ENCODE assay signal across 31 cellular contexts in the genomic region with DNA sequence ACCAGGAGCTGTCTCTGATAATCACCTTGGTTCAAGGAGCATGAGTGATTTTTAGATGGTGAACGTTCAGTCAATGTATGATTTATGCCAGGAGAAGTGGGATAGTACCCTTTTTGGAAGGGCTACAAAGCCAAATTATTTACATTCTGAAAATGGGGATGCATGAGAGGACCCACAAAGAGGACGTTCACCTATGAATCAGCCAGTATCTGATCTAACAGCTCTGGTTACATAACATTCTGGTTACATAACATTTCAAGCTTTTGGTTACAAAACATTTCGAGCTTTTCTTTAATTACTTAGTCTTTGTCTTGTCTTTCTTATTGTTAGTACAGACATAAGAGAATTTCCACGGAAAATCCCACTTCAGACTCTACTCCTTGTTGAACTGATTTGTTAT.
"Had no signal": no experiment of that assay in that cellular context is flagged by ENCODE, and none has a peak within 500 bp of the region (broad histone marks: within the 10 kb centered on the region; RNA-seq: fewer than 3 reads in every experiment).

No MANE protein-coding gene starts in this region.

- H3K4me1 Mint-ChIP-seq: central memory CD8-positive, alpha-beta T cell; natural killer cell; neural progenitor cell had no signal

- H3K27ac ChIP-seq: epithelial cell of prostate, esophagus squamous epithelium, heart right ventricle, left lung, lower lobe of right lung, neural progenitor cell, parathyroid adenoma, psoas muscle, thoracic aorta, vagina, VCaP had no signal

- H3K27ac Mint-ChIP-seq: activated naive CD8-positive, alpha-beta T cell; natural killer cell; neural progenitor cell; stimulated activated naive CD8-positive, alpha-beta T cell treated with anti-CD3 and anti-CD28 coated beads, Interleukin-15, Interleukin-2, amounts not matched to agents 100 ng/mL and 50 ng/mL, for 24 hours had no signal

- H3K4me1 ChIP-seq: esophagus squamous epithelium, heart right ventricle, left lung, lower lobe of right lung, neural progenitor cell, parathyroid adenoma, psoas muscle, vagina had no signal

- H3K4me3 ChIP-seq: esophagus squamous epithelium, heart right ventricle, left lung, lower lobe of right lung, neural progenitor cell, psoas muscle, thoracic aorta, vagina had no signal

- H3K9me3 ChIP-seq: esophagus squamous epithelium, lower lobe of right lung, psoas muscle, thoracic aorta, vagina had no signal

- H3K4me3 Mint-ChIP-seq: activated naive CD8-positive, alpha-beta T cell; central memory CD8-positive, alpha-beta T cell; natural killer cell; neural progenitor cell; stimulated activated naive CD8-positive, alpha-beta T cell treated with anti-CD3 and anti-CD28 coated beads, Interleukin-15, Interleukin-2, amounts not matched to agents 100 ng/mL and 50 ng/mL, for 24 hours had no signal

- H3K4me2 ChIP-seq: neural progenitor cell had no signal

- H3K36me3 Mint-ChIP-seq: activated naive CD8-positive, alpha-beta T cell; natural killer cell; neural progenitor cell had no signal

- H3K9me3 Mint-ChIP-seq: neural progenitor cell had no signal

- FAIRE-seq: bronchial epithelial cell, TTC549 had no signal

- DNase-seq: activated CD4-positive, alpha-beta T cell treated with anti-CD3 and anti-CD28 coated beads for 4 hours; activated CD4-positive, alpha-beta T cell treated with anti-CD3 and anti-CD28 coated beads, Interleukin-2, amount 50 U/mL, for 4 hours; activated CD8-positive, alpha-beta memory T cell treated with anti-CD3 and anti-CD28 coated beads for 24 hours; activated effector memory CD4-positive, alpha-beta T cell treated with Interleukin-2 at 50 U/mL for 16 hours; activated naive CD4-positive, alpha-beta T cell treated with Interleukin-2 at 50 U/mL for 16 hours; anterior cingulate cortex; dermis blood vessel endothelial cell; effector CD4-positive, alpha-beta T cell; esophagus squamous epithelium; foreskin melanocyte; heart right ventricle; kidney glomerular epithelial cell; left lung; lower lobe of right lung; mesenchymal stem cell; natural killer cell; occipital lobe; psoas muscle; stimulated activated CD4-positive, alpha-beta T cell treated with anti-CD3 and anti-CD28 coated beads, Interleukin-4, amount 100 ng/mL, for 1 hour; trophoblast cell had no signal

- ATAC-seq: heart right ventricle, left lung, lower lobe of right lung, natural killer cell, psoas muscle had no signal
